In the genomic region with DNA sequence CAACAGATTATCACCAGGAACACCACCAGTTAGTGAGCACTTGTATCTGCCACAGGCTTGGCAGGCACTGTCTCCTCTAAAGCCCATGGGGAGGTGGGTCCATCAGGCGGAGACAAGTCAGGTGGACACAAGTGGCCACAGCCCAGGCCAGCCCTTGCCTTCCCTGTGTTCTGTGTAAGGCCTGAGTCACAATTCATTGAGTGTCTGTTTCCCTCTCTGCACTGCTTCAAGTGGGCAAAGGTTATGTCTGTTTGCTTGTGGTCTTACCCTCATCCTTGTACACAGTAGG, we compare ENCODE assay signal across 1 cellular context.
TF ChIP-seq lines count a peak whose summit lies in the region.

No MANE protein-coding gene starts in this region.

TF ChIP-seq in GM12878, 131 proteins besides CTCF, POLR2A, EP300 and RAD21:
- TF ChIP-seq SMARCA5 (IDR thresholded peaks at IDR 0.05) (no peak), SREBF2 (IDR thresholded peaks at IDR 0.05; ENCODE audit: low read length) (no peak), HDAC2 (IDR thresholded peaks at IDR 0.05) (no peak), LARP7 (IDR thresholded peaks at IDR 0.05) (no peak), TCF7 (IDR thresholded peaks at IDR 0.05; ENCODE audit: borderline replicate concordance) (no peak), IKZF2 (IDR thresholded peaks at IDR 0.05) (no peak), CHD1 (IDR thresholded peaks at IDR 0.05; ENCODE audit: low read depth, low read length) (no peak)
- TF ChIP-seq, protein P1, sequence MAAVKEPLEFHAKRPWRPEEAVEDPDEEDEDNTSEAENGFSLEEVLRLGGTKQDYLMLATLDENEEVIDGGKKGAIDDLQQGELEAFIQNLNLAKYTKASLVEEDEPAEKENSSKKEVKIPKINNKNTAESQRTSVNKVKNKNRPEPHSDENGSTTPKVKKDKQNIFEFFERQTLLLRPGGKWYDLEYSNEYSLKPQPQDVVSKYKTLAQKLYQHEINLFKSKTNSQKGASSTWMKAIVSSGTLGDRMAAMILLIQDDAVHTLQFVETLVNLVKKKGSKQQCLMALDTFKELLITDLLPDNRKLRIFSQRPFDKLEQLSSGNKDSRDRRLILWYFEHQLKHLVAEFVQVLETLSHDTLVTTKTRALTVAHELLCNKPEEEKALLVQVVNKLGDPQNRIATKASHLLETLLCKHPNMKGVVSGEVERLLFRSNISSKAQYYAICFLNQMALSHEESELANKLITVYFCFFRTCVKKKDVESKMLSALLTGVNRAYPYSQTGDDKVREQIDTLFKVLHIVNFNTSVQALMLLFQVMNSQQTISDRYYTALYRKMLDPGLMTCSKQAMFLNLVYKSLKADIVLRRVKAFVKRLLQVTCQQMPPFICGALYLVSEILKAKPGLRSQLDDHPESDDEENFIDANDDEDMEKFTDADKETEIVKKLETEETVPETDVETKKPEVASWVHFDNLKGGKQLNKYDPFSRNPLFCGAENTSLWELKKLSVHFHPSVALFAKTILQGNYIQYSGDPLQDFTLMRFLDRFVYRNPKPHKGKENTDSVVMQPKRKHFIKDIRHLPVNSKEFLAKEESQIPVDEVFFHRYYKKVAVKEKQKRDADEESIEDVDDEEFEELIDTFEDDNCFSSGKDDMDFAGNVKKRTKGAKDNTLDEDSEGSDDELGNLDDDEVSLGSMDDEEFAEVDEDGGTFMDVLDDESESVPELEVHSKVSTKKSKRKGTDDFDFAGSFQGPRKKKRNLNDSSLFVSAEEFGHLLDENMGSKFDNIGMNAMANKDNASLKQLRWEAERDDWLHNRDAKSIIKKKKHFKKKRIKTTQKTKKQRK (IDR thresholded peaks at IDR 0.05; ENCODE audit: low read depth, low read length), result no peak
- TF ChIP-seq, protein P2, sequence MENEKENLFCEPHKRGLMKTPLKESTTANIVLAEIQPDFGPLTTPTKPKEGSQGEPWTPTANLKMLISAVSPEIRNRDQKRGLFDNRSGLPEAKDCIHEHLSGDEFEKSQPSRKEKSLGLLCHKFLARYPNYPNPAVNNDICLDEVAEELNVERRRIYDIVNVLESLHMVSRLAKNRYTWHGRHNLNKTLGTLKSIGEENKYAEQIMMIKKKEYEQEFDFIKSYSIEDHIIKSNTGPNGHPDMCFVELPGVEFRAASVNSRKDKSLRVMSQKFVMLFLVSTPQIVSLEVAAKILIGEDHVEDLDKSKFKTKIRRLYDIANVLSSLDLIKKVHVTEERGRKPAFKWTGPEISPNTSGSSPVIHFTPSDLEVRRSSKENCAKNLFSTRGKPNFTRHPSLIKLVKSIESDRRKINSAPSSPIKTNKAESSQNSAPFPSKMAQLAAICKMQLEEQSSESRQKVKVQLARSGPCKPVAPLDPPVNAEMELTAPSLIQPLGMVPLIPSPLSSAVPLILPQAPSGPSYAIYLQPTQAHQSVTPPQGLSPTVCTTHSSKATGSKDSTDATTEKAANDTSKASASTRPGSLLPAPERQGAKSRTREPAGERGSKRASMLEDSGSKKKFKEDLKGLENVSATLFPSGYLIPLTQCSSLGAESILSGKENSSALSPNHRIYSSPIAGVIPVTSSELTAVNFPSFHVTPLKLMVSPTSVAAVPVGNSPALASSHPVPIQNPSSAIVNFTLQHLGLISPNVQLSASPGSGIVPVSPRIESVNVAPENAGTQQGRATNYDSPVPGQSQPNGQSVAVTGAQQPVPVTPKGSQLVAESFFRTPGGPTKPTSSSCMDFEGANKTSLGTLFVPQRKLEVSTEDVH (IDR thresholded peaks at IDR 0.05; ENCODE audit: low read depth, partially characterized antibody), result no peak
- TF ChIP-seq, protein P3, sequence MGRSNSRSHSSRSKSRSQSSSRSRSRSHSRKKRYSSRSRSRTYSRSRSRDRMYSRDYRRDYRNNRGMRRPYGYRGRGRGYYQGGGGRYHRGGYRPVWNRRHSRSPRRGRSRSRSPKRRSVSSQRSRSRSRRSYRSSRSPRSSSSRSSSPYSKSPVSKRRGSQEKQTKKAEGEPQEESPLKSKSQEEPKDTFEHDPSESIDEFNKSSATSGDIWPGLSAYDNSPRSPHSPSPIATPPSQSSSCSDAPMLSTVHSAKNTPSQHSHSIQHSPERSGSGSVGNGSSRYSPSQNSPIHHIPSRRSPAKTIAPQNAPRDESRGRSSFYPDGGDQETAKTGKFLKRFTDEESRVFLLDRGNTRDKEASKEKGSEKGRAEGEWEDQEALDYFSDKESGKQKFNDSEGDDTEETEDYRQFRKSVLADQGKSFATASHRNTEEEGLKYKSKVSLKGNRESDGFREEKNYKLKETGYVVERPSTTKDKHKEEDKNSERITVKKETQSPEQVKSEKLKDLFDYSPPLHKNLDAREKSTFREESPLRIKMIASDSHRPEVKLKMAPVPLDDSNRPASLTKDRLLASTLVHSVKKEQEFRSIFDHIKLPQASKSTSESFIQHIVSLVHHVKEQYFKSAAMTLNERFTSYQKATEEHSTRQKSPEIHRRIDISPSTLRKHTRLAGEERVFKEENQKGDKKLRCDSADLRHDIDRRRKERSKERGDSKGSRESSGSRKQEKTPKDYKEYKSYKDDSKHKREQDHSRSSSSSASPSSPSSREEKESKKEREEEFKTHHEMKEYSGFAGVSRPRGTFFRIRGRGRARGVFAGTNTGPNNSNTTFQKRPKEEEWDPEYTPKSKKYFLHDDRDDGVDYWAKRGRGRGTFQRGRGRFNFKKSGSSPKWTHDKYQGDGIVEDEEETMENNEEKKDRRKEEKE (IDR thresholded peaks at IDR 0.05), result no peak
TF ChIP-seq in GM12878: peak in this region for 0.
